ENCODE assay signal across 1 cellular context in the genomic region with DNA sequence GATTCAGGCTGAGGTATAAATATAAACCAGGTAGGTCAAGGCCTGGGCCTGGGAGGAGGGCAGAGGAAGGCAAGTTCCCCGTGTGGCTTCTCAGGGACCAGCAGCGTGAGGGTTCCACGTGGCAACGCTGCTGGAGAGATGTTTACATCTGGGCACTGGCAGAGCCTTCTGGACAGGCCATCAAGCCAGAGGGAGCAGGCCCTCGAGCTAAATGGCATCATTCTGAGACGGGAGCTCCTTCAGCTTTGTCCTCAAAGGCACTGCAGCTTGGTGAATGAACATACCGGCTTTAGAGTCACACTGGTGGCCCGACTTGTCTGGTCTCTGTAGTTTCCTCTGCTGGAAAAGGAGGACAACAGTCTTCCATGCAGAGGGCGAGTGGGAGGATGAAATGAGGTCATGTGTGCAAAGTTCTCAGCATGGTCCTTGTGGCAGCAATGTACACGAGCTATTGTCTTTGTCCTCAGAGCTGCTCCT.
TF ChIP-seq lines count a peak whose summit lies in the region.

No MANE protein-coding gene starts in this region.

TF ChIP-seq in A549, 52 proteins besides CTCF, POLR2A, EP300 and RAD21 (continued from another document):
- no peak for TF ChIP-seq RNF2 (IDR thresholded peaks at IDR 0.05; ENCODE audit: borderline replicate concordance, low read depth)
- TF ChIP-seq RCOR1 (IDR thresholded peaks at IDR 0.05; ENCODE audit: low read depth, low read length) = no peak
- TF ChIP-seq CEBPB (IDR thresholded peaks at IDR 0.05) = no peak
- no peak for TF ChIP-seq TP53 (CRISPR knock-in tag; IDR thresholded peaks at IDR 0.05)
